In genomic region chr17:19706791-19707727, GRCh38 we compare ENCODE assay signal across 16 cellular contexts. TPM values are rescaled to one million over a fixed set of nuclear protein-coding genes. Genes with fewer than 3 reads are reported as not detected.
DNase-seq lines count a peak whose midpoint lies in the region; ATAC-seq and TF ChIP-seq lines count a peak whose summit lies in the region.
"Had no signal": no experiment of that assay in that cellular context is flagged by ENCODE, and none has a peak within 500 bp of the region (broad histone marks: within the 10 kb centered on the region; RNA-seq: fewer than 3 reads in every experiment).

No MANE protein-coding gene starts in this region.

- no peak overlapping the region for H3K4me3 ChIP-seq in right atrium auricular region
- H3K4me3 ChIP-seq: SK-N-MC, smooth muscle cell had no signal

- H3K27ac ChIP-seq in right atrium auricular region (no peak overlapping the region), foreskin keratinocyte (no peak overlapping the region)
- H3K27ac ChIP-seq: KMS-11, SK-N-MC, VCaP had no signal

- H3K36me3 ChIP-seq in right atrium auricular region = no peaks in the 10 kb centered on the region

- no peak for TF ChIP-seq CTCF in right atrium auricular region (IDR thresholded peaks at IDR 0.05)
- no peak for TF ChIP-seq CTCF in foreskin keratinocyte (conservative IDR thresholded peaks at IDR 0.05)

- no peaks in the 10 kb centered on the region for H3K27me3 ChIP-seq in right atrium auricular region
- no peaks in the 10 kb centered on the region for H3K27me3 ChIP-seq in foreskin keratinocyte

- H3K9me3 ChIP-seq in right atrium auricular region = no peaks in the 10 kb centered on the region

- H3K4me1 ChIP-seq in right atrium auricular region (peaks cover 0 to 18% of the 10 kb centered on the region in 2 donors), foreskin keratinocyte (peaks cover 10% of the 10 kb centered on the region)

- ATAC-seq in foreskin keratinocyte = peak; percentile 80
- no peak for ATAC-seq in HG03196 (IDR thresholded peaks at IDR 0.05; ENCODE audit: unreplicated experiment)
- ATAC-seq: left lobe of liver had no signal

- peak; percentile 42 for DNase-seq in right atrium auricular region (ENCODE audit: low spot score)
- no peak for DNase-seq in cardiac septum (ENCODE audit: low spot score)
- peak; percentile 49 for DNase-seq in NCI-H446 treated with DMSO at 0.1 percent for 48 hours (lab: John Stamatoyannopoulos, UW)
- peak; percentile 66 to 82 for DNase-seq in foreskin keratinocyte
- DNase-seq in NK-92 (lab: John Stamatoyannopoulos, UW; ENCODE audit: unreplicated experiment) = no peak
- DNase-seq in hippocampal formation (lab: John Stamatoyannopoulos, UW) = no peak
- no peak for DNase-seq in HCEC 1CT
- DNase-seq: NCI-H774, nephron progenitor cell had no signal

- intact Hi-C loops in cardiac septum (cut with DNase I) = loop anchor here (5.0 kb wide), 1 partner anchor 45 kb away; no protein-coding TSS in a partner anchor

RNA-seq across cellular contexts. Expression of gene SLC47A2, which starts 9.3 kb away (rescaled TPM):
- not detected for total RNA-seq in right atrium auricular region
- not detected for total RNA-seq in cardiac septum
- 0.11 and 0.37 TPM in 2 replicates for total RNA-seq in foreskin keratinocyte
- polyA plus RNA-seq in foreskin keratinocyte = 0.07 and 0.18 TPM in 2 replicates
- total RNA-seq: glomerular endothelial cell, left lobe of liver, smooth muscle cell had no signal
- polyA plus RNA-seq: smooth muscle cell had no signal

RNA-seq across cellular contexts. Expression of gene ALDH3A1, which starts 41.0 kb away (rescaled TPM):
- total RNA-seq in right atrium auricular region (1 to 10 TPM in 1 of 2 donors, under 1 TPM in 1; 0.22 to 1.8 TPM), cardiac septum (0.24 TPM), foreskin keratinocyte (0.95 and 1.0 TPM in 2 replicates)
- 1.1 and 1.3 TPM in 2 replicates for polyA plus RNA-seq in foreskin keratinocyte
- total RNA-seq: glomerular endothelial cell had no signal
- polyA plus RNA-seq: smooth muscle cell had no signal

RNA-seq across cellular contexts. Expression of gene ALDH3A2, which starts 58.5 kb away (rescaled TPM):
- 10 to 100 TPM; 45.8 to 52.3 TPM for total RNA-seq in right atrium auricular region
- total RNA-seq in cardiac septum = 107 TPM
- 53.0 and 66.1 TPM in 2 replicates for total RNA-seq in foreskin keratinocyte
- 32.5 and 32.7 TPM in 2 replicates for polyA plus RNA-seq in foreskin keratinocyte

Comparison
In these comparisons a context has a peak if more than half of its experiments do, and no peak if none do; other contexts are left out.
1. DNase-seq: peak in right atrium auricular region (single experiment), NCI-H446 treated with DMSO at 0.1 percent for 48 hours (single experiment) and foreskin keratinocyte (2 of 2); none in cardiac septum (single experiment), NK-92 (single experiment), hippocampal formation (0 of 2) and HCEC 1CT (single experiment).